Comparison of ENCODE assay signal across 19 cellular contexts in the genomic region with DNA sequence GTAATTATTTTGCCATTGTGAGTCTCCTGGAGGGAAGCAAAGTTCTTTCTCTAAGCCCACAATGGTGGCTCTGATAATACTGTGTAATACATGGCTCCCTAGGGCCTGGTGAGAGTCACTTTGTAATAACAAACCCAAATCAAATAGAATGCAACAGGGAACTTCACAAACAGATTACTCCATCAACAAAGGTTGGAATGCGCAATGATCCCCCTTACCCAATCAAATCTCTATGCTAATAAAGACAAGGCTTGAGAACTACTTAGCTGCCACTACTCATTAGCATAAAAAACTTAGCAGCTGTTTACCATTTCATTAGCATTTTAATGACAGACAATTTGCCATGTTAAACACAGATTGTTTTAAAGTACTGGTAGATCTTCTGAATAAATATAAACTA.
DNase-seq lines count a peak whose midpoint lies in the region; ATAC-seq, FAIRE-seq and TF ChIP-seq lines count a peak whose summit lies in the region.
"Had no signal": no experiment of that assay in that cellular context is flagged by ENCODE, and none has a peak within 500 bp of the region (broad histone marks: within the 10 kb centered on the region; RNA-seq: fewer than 3 reads in every experiment).

No MANE protein-coding gene starts in this region.

- peak overlapping the region; percentile 10 for H3K4me3 Mint-ChIP-seq in glutamatergic neuron (ENCODE audit: unreplicated experiment)
- no peak overlapping the region for H3K4me3 Mint-ChIP-seq in activated naive CD8-positive, alpha-beta T cell treated with anti-CD3 and anti-CD28 coated beads, Interleukin-2, amount 50 U/mL, for 24 hours
- H3K4me3 Mint-ChIP-seq: B cell; CD4-positive, alpha-beta memory T cell had no signal

- BruUV-seq in HepG2 (replicated peaks; lab: Mats Ljungman, UMichigan): no TSS peak

- no peak overlapping the region for H3K4me3 ChIP-seq in H7 (ENCODE audit: insufficient read depth, low read depth, low read length)
- H3K4me3 ChIP-seq in HepG2 (replicated peaks in 1 of 3; ENCODE audit: insufficient read depth in 1 of 3, low read depth in 2 of 3, low read length in 3 of 3): no peak overlapping the region
- H3K4me3 ChIP-seq: GM23248, MG63, SJCRH30 had no signal

- ATAC-seq in HepG2: peak; percentile 98
- no peak for ATAC-seq in activated naive CD8-positive, alpha-beta T cell treated with anti-CD3 and anti-CD28 coated beads, Interleukin-2, amount 50 U/mL, for 24 hours
- ATAC-seq in HG03280 (IDR thresholded peaks at IDR 0.05; ENCODE audit: unreplicated experiment): no peak

- no peak overlapping the region for H3K9ac ChIP-seq in HepG2 (ENCODE audit: insufficient read depth, low read depth, low read length)
- H3K9ac ChIP-seq: GM23248 had no signal

- no peaks in the 10 kb centered on the region for H3K9me3 Mint-ChIP-seq in glutamatergic neuron (ENCODE audit: unreplicated experiment)
- H3K9me3 Mint-ChIP-seq in activated naive CD8-positive, alpha-beta T cell treated with anti-CD3 and anti-CD28 coated beads, Interleukin-2, amount 50 U/mL, for 24 hours: peaks cover 7% of the 10 kb centered on the region

- H3K4me2 ChIP-seq in HepG2 (ENCODE audit: low read depth, low read length): no peak overlapping the region; the same call in 1 of the 2 replicates

- no peaks in the 10 kb centered on the region for H4K20me1 ChIP-seq in HepG2 (ENCODE audit: insufficient read depth, low read length)

- POLR2A ChIA-PET in HepG2 (lab: Yijun Ruan, JAX): interaction anchor here (1.4 kb wide), 1 partner anchor 30 kb away, joined by 3 read pairs; no protein-coding TSS in a partner anchor

- CTCF ChIA-PET in HepG2 (lab: Yijun Ruan, JAX; ENCODE audit: low intra/inter-chr PET ratio, low total read pairs): no interaction called here

- TF ChIP-seq RAD21 in HepG2 (CRISPR knock-in tag; IDR thresholded peaks at IDR 0.05): no peak

- H3K27me3 ChIP-seq in H7 (ENCODE audit: control insufficient read depth, insufficient read depth, low read length): peaks cover 2% of the 10 kb centered on the region; the same call in 1 of the 2 replicates
- H3K27me3 ChIP-seq in HepG2 (ENCODE audit: control insufficient read depth in 1 of 2, insufficient read depth in 2 of 2, low read length in 2 of 2): no peaks in the 10 kb centered on the region
- H3K27me3 ChIP-seq: MG63, SJCRH30 had no signal

- no peak overlapping the region for H3K27ac Mint-ChIP-seq in glutamatergic neuron (ENCODE audit: unreplicated experiment)
- no peak overlapping the region for H3K27ac Mint-ChIP-seq in activated naive CD8-positive, alpha-beta T cell treated with anti-CD3 and anti-CD28 coated beads, Interleukin-2, amount 50 U/mL, for 24 hours
- H3K27ac Mint-ChIP-seq: B cell; CD4-positive, alpha-beta memory T cell had no signal

- H3K79me2 ChIP-seq in HepG2 (ENCODE audit: insufficient read depth, low read length): no peaks in the 10 kb centered on the region

- in situ Hi-C loops in HepG2 (cut with HindIII; ENCODE audit: extremely low pct_ligation_motif_present, low pct_unique_long_range_greater_than_20kb): no loop called here

- 90% methylated on average over 1 of the region's 1 CpG for WGBS in HepG2 (ENCODE audit: low lambda C conversion rate)

- H3K27me3 Mint-ChIP-seq in glutamatergic neuron (ENCODE audit: unreplicated experiment): no peaks in the 10 kb centered on the region
- H3K27me3 Mint-ChIP-seq in activated naive CD8-positive, alpha-beta T cell treated with anti-CD3 and anti-CD28 coated beads, Interleukin-2, amount 50 U/mL, for 24 hours: no peaks in the 10 kb centered on the region

- H3K4me1 Mint-ChIP-seq in glutamatergic neuron (ENCODE audit: low read depth, unreplicated experiment): peaks cover 5% of the 10 kb centered on the region
- H3K4me1 Mint-ChIP-seq in activated naive CD8-positive, alpha-beta T cell treated with anti-CD3 and anti-CD28 coated beads, Interleukin-2, amount 50 U/mL, for 24 hours: no peaks in the 10 kb centered on the region
- H3K4me1 Mint-ChIP-seq: B cell; CD4-positive, alpha-beta memory T cell had no signal

- peak overlapping the region; percentile 10 for H3K27ac ChIP-seq in HepG2 (ENCODE audit: extremely low read length, insufficient read depth, low read length)
- H3K27ac ChIP-seq: GM23248, RWPE1, SJCRH30 had no signal

- H2AFZ ChIP-seq in HepG2 (ENCODE audit: low read length): no peak overlapping the region
- H2AFZ ChIP-seq: GM23248 had no signal

- H3K4me1 ChIP-seq in HepG2 (ENCODE audit: insufficient read depth, low read length): peaks cover 38% of the 10 kb centered on the region
- H3K4me1 ChIP-seq: SJCRH30 had no signal

- TF ChIP-seq EP300 in HepG2 (IDR thresholded peaks at IDR 0.05; ENCODE audit: low read depth in 2 of 2, low read length in 2 of 2): peak in 1 of 2 experiments; percentile 74; a peak in 1 of 4 replicates
- no peak for TF ChIP-seq EP300 in HepG2 (CRISPR knock-in tag; IDR thresholded peaks at IDR 0.05; ENCODE audit: borderline replicate concordance)

- TF ChIP-seq POLR2A in HepG2 (IDR thresholded peaks at IDR 0.05; ENCODE audit: insufficient read depth in 1 of 2, low read depth in 2 of 2, low read length in 2 of 2): no peak

- H3K9me3 ChIP-seq in HepG2 (ENCODE audit: low read length): no peaks in the 10 kb centered on the region
- H3K9me3 ChIP-seq: MG63, SJCRH30 had no signal

- TF ChIP-seq CTCF in glutamatergic neuron (IDR thresholded peaks at IDR 0.05; ENCODE audit: partially characterized antibody, unreplicated experiment) (no peak), HepG2 (CRISPR knock-in tag; IDR thresholded peaks at IDR 0.05) (no peak)

- FAIRE-seq in HepG2 (lab: Jason Lieb, UNC): no peak

- DNase-seq in H7: peak; percentile 16
- peak; percentile 10 for DNase-seq in HuH-7 (ENCODE audit: low spot score)
- DNase-seq in glutamatergic neuron: no peak
- peak; percentile 89 for DNase-seq in HepG2 (ENCODE audit: low spot score)
- no peak for DNase-seq in activated naive CD8-positive, alpha-beta T cell treated with anti-CD3 and anti-CD28 coated beads, Interleukin-2, amount 50 U/mL, for 24 hours
- DNase-seq in NCI-H128 (lab: John Stamatoyannopoulos, UW; ENCODE audit: unreplicated experiment): no peak
- DNase-seq: ACHN; CD4-positive, alpha-beta memory T cell; DND-41; GF-D8; GM23248; MG63; NCI-H1105; NCI-H2171; SJCRH30; SW 1271 had no signal

- intact Hi-C loops in HepG2 (cut with micrococcal nuclease; ENCODE audit: unreplicated experiment): no loop called here

- H3K36me3 ChIP-seq in H7 (replicated peaks; ENCODE audit: control insufficient read depth, insufficient read depth, low read length) (no peaks in the 10 kb centered on the region), HepG2 (replicated peaks in 1 of 2; ENCODE audit: control insufficient read depth in 1 of 2, insufficient read depth in 2 of 2, low read length in 2 of 2) (no peaks in the 10 kb centered on the region)
- H3K36me3 ChIP-seq: MG63, SJCRH30 had no signal

- no peaks in the 10 kb centered on the region for H3K36me3 Mint-ChIP-seq in glutamatergic neuron (ENCODE audit: unreplicated experiment)
- no peaks in the 10 kb centered on the region for H3K36me3 Mint-ChIP-seq in activated naive CD8-positive, alpha-beta T cell treated with anti-CD3 and anti-CD28 coated beads, Interleukin-2, amount 50 U/mL, for 24 hours (ENCODE audit: low read depth)
- H3K36me3 Mint-ChIP-seq: CD4-positive, alpha-beta memory T cell had no signal

TF ChIP-seq in HepG2, 621 proteins besides CTCF, POLR2A, EP300 and RAD21 (continues in another document):
- no peak for TF ChIP-seq CAMTA2 (CRISPR knock-in tag; IDR thresholded peaks at IDR 0.05; ENCODE audit: borderline replicate concordance)
- TF ChIP-seq SOX6 (IDR thresholded peaks at IDR 0.05): no peak
- TF ChIP-seq SOX6 (CRISPR knock-in tag; IDR thresholded peaks at IDR 0.05): peak; percentile 46; the same call in 1 of the 2 replicates
- peak; percentile 26; the same call in 1 of the 2 replicates for TF ChIP-seq IRF2 (CRISPR knock-in tag; IDR thresholded peaks at IDR 0.05)
- TF ChIP-seq HNF4G (IDR thresholded peaks at IDR 0.05; ENCODE audit: borderline replicate concordance, low read depth, low read length): peak; percentile 36; the same call in 1 of the 2 replicates
- TF ChIP-seq HNF4G (CRISPR knock-in tag; IDR thresholded peaks at IDR 0.05; ENCODE audit: borderline replicate concordance, low read depth): no peak
- 0 out of 2 replicates have a peak, but pooled peaks have one; percentile 44 for TF ChIP-seq RNF219 (CRISPR knock-in tag; IDR thresholded peaks at IDR 0.05)
- peak; percentile 82 for TF ChIP-seq CEBPB (IDR thresholded peaks at IDR 0.05; ENCODE audit: borderline replicate concordance, low read depth, low read length)
- TF ChIP-seq, protein P1, sequence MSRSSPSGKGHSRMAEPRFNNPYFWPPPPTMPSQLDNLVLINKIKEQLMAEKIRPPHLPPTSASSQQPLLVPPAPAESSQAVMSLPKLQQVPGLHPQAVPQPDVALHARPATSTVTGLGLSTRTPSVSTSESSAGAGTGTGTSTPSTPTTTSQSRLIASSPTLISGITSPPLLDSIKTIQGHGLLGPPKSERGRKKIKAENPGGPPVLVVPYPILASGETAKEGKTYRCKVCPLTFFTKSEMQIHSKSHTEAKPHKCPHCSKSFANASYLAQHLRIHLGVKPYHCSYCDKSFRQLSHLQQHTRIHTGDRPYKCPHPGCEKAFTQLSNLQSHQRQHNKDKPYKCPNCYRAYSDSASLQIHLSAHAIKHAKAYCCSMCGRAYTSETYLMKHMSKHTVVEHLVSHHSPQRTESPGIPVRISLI (CRISPR knock-in tag; IDR thresholded peaks at IDR 0.05; ENCODE audit: borderline replicate concordance): peak; percentile 36; the same call in 1 of the 2 replicates
- TF ChIP-seq NFIC (IDR thresholded peaks at IDR 0.05; ENCODE audit: low read length): 0 out of 2 replicates have a peak, but pooled peaks have one; percentile 23
- TF ChIP-seq TOPORS (CRISPR knock-in tag; IDR thresholded peaks at IDR 0.05): no peak
- 0 out of 2 replicates have a peak, but pooled peaks have one; percentile 67 for TF ChIP-seq THYN1 (CRISPR knock-in tag; IDR thresholded peaks at IDR 0.05; ENCODE audit: borderline replicate concordance, low read depth)

Comparison
In these comparisons a context has a peak if more than half of its experiments do, and no peak if none do; other contexts are left out.
1. DNase-seq: peak in H7 (single experiment), HuH-7 (single experiment) and HepG2 (single experiment); none in glutamatergic neuron (single experiment), activated naive CD8-positive, alpha-beta T cell treated with anti-CD3 and anti-CD28 coated beads, Interleukin-2, amount 50 U/mL, for 24 hours (single experiment) and NCI-H128 (single experiment).